Comparison of ENCODE assay signal across 23 cellular contexts in genomic region chr4:114472269-114473032, GRCh38.
DNase-seq lines count a peak whose midpoint lies in the region; ATAC-seq, FAIRE-seq and TF ChIP-seq lines count a peak whose summit lies in the region.
"Had no signal": no experiment of that assay in that cellular context is flagged by ENCODE, and none has a peak within 500 bp of the region (broad histone marks: within the 10 kb centered on the region; RNA-seq: fewer than 3 reads in every experiment).

No MANE protein-coding gene starts in this region.

- H3K4me3 Mint-ChIP-seq in natural killer cell treated with Interleukin-12 subunit alpha and Interleukin-12 subunit beta and Interleukin-15 and Interleukin-18, amount 100 ng/mL, for 72 hours = no peak overlapping the region
- no peak overlapping the region for H3K4me3 Mint-ChIP-seq in natural killer cell
- H3K4me3 Mint-ChIP-seq: CD4-positive, alpha-beta T cell had no signal

- H3K9ac ChIP-seq in neuronal stem cell (ENCODE audit: low read depth, low read length, poor library complexity) = no peak overlapping the region
- H3K9ac ChIP-seq: GM23248 had no signal

- peaks cover 7% of the 10 kb centered on the region for H3K9me3 Mint-ChIP-seq in natural killer cell treated with Interleukin-12 subunit alpha and Interleukin-12 subunit beta and Interleukin-15 and Interleukin-18, amount 100 ng/mL, for 72 hours
- H3K9me3 Mint-ChIP-seq in natural killer cell = peaks cover 4 to 6% of the 10 kb centered on the region in 2 donors

- no peak for DNase-seq in natural killer cell treated with Interleukin-12 subunit alpha and Interleukin-12 subunit beta and Interleukin-15 and Interleukin-18, amount 100 ng/mL, for 72 hours (ENCODE audit: low spot score)
- no peak for DNase-seq in natural killer cell
- no peak for DNase-seq in neuronal stem cell (ENCODE audit: low spot score)
- no peak for DNase-seq in urothelium cell line (ENCODE audit: low spot score)
- no peak for DNase-seq in GM19239 (ENCODE audit: insufficient read length, low spot score)
- DNase-seq: AML-193; Caco-2; CD4-positive, alpha-beta T cell; GM23248; HCEC 1CT; IMR-90 had no signal

- TF ChIP-seq CTCF in natural killer cell (IDR thresholded peaks at IDR 0.05) = no peak

- peak; percentile 48 to 55 for ATAC-seq in natural killer cell treated with Interleukin-12 subunit alpha and Interleukin-12 subunit beta and Interleukin-15 and Interleukin-18, amount 100 ng/mL, for 72 hours
- ATAC-seq in natural killer cell (no peak), GM21390 (IDR thresholded peaks at IDR 0.05; ENCODE audit: unreplicated experiment) (no peak), HG03565 (IDR thresholded peaks at IDR 0.05; ENCODE audit: unreplicated experiment) (no peak)
- ATAC-seq: A549, K562 had no signal

- no peak overlapping the region for H4K8ac ChIP-seq in neuronal stem cell (ENCODE audit: low read depth, low read length)

- H3K27ac Mint-ChIP-seq in natural killer cell treated with Interleukin-12 subunit alpha and Interleukin-12 subunit beta and Interleukin-15 and Interleukin-18, amount 100 ng/mL, for 72 hours = no peak overlapping the region
- no peak overlapping the region for H3K27ac Mint-ChIP-seq in natural killer cell
- H3K27ac Mint-ChIP-seq: CD4-positive, alpha-beta T cell had no signal

- H3K14ac ChIP-seq in neuronal stem cell (ENCODE audit: low read length) = no peak overlapping the region

- no CpG with 5 or more reads among the region's 9 CpGs for WGBS in neuronal stem cell (ENCODE audit: extremely low coverage in 2 of 2, insufficient read length in 2 of 2, insufficient replicate concordance in 1 of 2), 2 donors

- no peaks in the 10 kb centered on the region for H3K9me3 ChIP-seq in neuronal stem cell (replicated peaks in 1 of 2; ENCODE audit: control insufficient read depth in 2 of 2, insufficient read depth in 1 of 2, low read depth in 1 of 2, low read length in 2 of 2)
- H3K9me3 ChIP-seq: A549, Caco-2 had no signal

- no peak overlapping the region for H3K4me3 ChIP-seq in neuronal stem cell (ENCODE audit: low read length in 2 of 2)
- H3K4me3 ChIP-seq: A549, GM23248, K562 had no signal

- H2AK5ac ChIP-seq in neuronal stem cell (ENCODE audit: low read depth, low read length) = no peak overlapping the region

- H2BK5ac ChIP-seq in neuronal stem cell (ENCODE audit: low read length) = no peak overlapping the region

- H3K27me3 ChIP-seq in neuronal stem cell (ENCODE audit: control insufficient read depth in 3 of 3, insufficient read depth in 3 of 3, low read depth in 1 of 3, low read length in 3 of 3) = no peaks in the 10 kb centered on the region

- H3K27ac ChIP-seq in neuronal stem cell (replicated peaks; ENCODE audit: low read length) = no peak overlapping the region
- H3K27ac ChIP-seq: 22Rv1, A549, C4-2B, GM23248 had no signal

- H3K4me2 ChIP-seq in neuronal stem cell (ENCODE audit: insufficient read depth, low read length, poor library complexity, severe bottlenecking) = no peak overlapping the region
- H3K4me2 ChIP-seq: A549 had no signal

- H3K23ac ChIP-seq in neuronal stem cell (ENCODE audit: low read depth, low read length, poor library complexity) = no peak overlapping the region

- H3K36me3 Mint-ChIP-seq in natural killer cell treated with Interleukin-12 subunit alpha and Interleukin-12 subunit beta and Interleukin-15 and Interleukin-18, amount 100 ng/mL, for 72 hours = no peaks in the 10 kb centered on the region
- no peaks in the 10 kb centered on the region for H3K36me3 Mint-ChIP-seq in natural killer cell

- FAIRE-seq in urothelium cell line (lab: Jason Lieb, UNC) (peak; percentile 20), GM19239 (lab: Jason Lieb, UNC) (no peak)
- FAIRE-seq: A549, D721Med, G401.6, GM12891, GM18507, H54, HTR-8/SVneo, K562 had no signal

- H3K27me3 Mint-ChIP-seq in natural killer cell treated with Interleukin-12 subunit alpha and Interleukin-12 subunit beta and Interleukin-15 and Interleukin-18, amount 100 ng/mL, for 72 hours = no peaks in the 10 kb centered on the region
- no peaks in the 10 kb centered on the region for H3K27me3 Mint-ChIP-seq in natural killer cell (ENCODE audit: low read depth in 2 of 2)

- no peak overlapping the region for H2BK120ac ChIP-seq in neuronal stem cell (ENCODE audit: low read depth, low read length)

- no peaks in the 10 kb centered on the region for H3K4me1 ChIP-seq in neuronal stem cell (ENCODE audit: control insufficient read depth in 2 of 2, insufficient read depth in 1 of 2, low read depth in 1 of 2, low read length in 2 of 2)
- H3K4me1 ChIP-seq: A549, Caco-2 had no signal

- H3K4ac ChIP-seq in neuronal stem cell (ENCODE audit: low read length) = no peak overlapping the region

- H2AFZ ChIP-seq in neuronal stem cell (ENCODE audit: low read length) = no peak overlapping the region
- H2AFZ ChIP-seq: GM23248 had no signal

- no peak overlapping the region for H4K91ac ChIP-seq in neuronal stem cell (ENCODE audit: low read depth, low read length, poor library complexity)

- H3K36me3 ChIP-seq in neuronal stem cell (replicated peaks in 1 of 2; ENCODE audit: control insufficient read depth in 2 of 2, insufficient read depth in 2 of 2, low read length in 2 of 2) = no peaks in the 10 kb centered on the region

- no peak overlapping the region for H2BK12ac ChIP-seq in neuronal stem cell (ENCODE audit: low read length)

- peak overlapping the region; percentile 58 for H3K18ac ChIP-seq in neuronal stem cell (ENCODE audit: low read length)

- H2BK15ac ChIP-seq in neuronal stem cell (ENCODE audit: low read length) = no peak overlapping the region

- no peaks in the 10 kb centered on the region for H3K4me1 Mint-ChIP-seq in natural killer cell treated with Interleukin-12 subunit alpha and Interleukin-12 subunit beta and Interleukin-15 and Interleukin-18, amount 100 ng/mL, for 72 hours (ENCODE audit: low read depth in 2 of 2)
- no peaks in the 10 kb centered on the region for H3K4me1 Mint-ChIP-seq in natural killer cell

- no peaks in the 10 kb centered on the region for H3K79me1 ChIP-seq in neuronal stem cell (ENCODE audit: low read depth, low read length)

- intact Hi-C loops in natural killer cell (cut with micrococcal nuclease) = no loop called here

Comparison
In these comparisons a context has a peak if more than half of its experiments do, and no peak if none do; other contexts are left out.
1. ATAC-seq: peak in natural killer cell treated with Interleukin-12 subunit alpha and Interleukin-12 subunit beta and Interleukin-15 and Interleukin-18, amount 100 ng/mL, for 72 hours (2 of 2); none in natural killer cell (0 of 3), GM21390 (single experiment) and HG03565 (single experiment).